17 cellular contexts compared by ENCODE assay signal in the genomic region with DNA sequence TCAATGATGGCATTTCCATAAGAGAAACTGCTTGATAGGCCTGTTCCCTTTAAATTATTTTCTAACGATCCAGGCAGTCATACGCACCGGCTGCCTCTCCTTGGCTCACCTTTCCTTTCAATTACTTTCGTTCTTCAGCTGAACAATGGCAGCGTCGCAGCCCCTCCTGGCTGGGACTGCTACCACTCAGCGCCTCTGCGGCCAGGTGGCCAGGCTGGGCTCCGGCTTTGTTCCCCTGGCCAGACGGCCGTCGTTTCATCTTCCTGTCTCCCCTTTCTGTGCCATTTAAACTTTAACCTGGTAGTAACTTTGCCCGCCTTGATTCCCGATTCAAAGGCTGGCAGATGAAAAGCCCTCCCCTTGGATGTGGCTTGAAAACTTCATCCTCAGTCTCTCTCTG.
DNase-seq lines count a peak whose midpoint lies in the region; ATAC-seq, FAIRE-seq and TF ChIP-seq lines count a peak whose summit lies in the region.
"Had no signal": no experiment of that assay in that cellular context is flagged by ENCODE, and none has a peak within 500 bp of the region (broad histone marks: within the 10 kb centered on the region; RNA-seq: fewer than 3 reads in every experiment).

No MANE protein-coding gene starts in this region.

- H3K27ac Mint-ChIP-seq in type B pancreatic cell, result no peak overlapping the region
- no peak overlapping the region for H3K27ac Mint-ChIP-seq in Calu3 (ENCODE audit: unreplicated experiment)
- H3K27ac Mint-ChIP-seq: B cell; dendritic cell treated with granulocyte-macrophage colony-stimulating factor and Interleukin-4, amounts not matched to agents 40 ng/mL and 50 ng/mL, for 4 days had no signal

- H3K9me3 Mint-ChIP-seq in type B pancreatic cell (no peaks in the 10 kb centered on the region), Calu3 (ENCODE audit: low read depth, unreplicated experiment) (no peaks in the 10 kb centered on the region)
- H3K9me3 Mint-ChIP-seq: dendritic cell treated with granulocyte-macrophage colony-stimulating factor and Interleukin-4, amounts not matched to agents 40 ng/mL and 50 ng/mL, for 4 days had no signal

- H3K4me1 Mint-ChIP-seq in type B pancreatic cell (ENCODE audit: unreplicated experiment) (peaks cover 5% of the 10 kb centered on the region), Calu3 (ENCODE audit: low read depth, unreplicated experiment) (no peaks in the 10 kb centered on the region)
- H3K4me1 Mint-ChIP-seq: B cell had no signal

- no peaks in the 10 kb centered on the region for H3K9me3 ChIP-seq in heart left ventricle
- no peaks in the 10 kb centered on the region for H3K9me3 ChIP-seq in kidney (ENCODE audit: control insufficient read depth in 1 of 2, low read length in 2 of 2)
- H3K9me3 ChIP-seq: esophagus muscularis mucosa, thoracic aorta had no signal

- H3K36me3 Mint-ChIP-seq in type B pancreatic cell (no peaks in the 10 kb centered on the region), Calu3 (ENCODE audit: insufficient read depth, unreplicated experiment) (no peaks in the 10 kb centered on the region)

- DNase-seq in heart left ventricle (no peak), Right ventricle myocardium superior (no peak), RPMI8226 (peak; percentile 23), kidney (no peak), type B pancreatic cell (ENCODE audit: extremely low spot score, unreplicated experiment) (no peak), brain microvascular endothelial cell (no peak), Calu3 (no peak), SHP77 treated with DMSO at 0.1 percent for 48 hours (lab: John Stamatoyannopoulos, UW) (no peak)
- DNase-seq: activated gamma-delta T cell, NCI-H1048, NCI-H526 treated with DMSO at 0.1 percent for 48 hours, WERI-Rb-1 had no signal

- H3K27ac ChIP-seq in heart left ventricle (peak overlapping the region in 11 of 12 donors; percentile 4 to 87 (median 69)), kidney (ENCODE audit: low read depth in 2 of 2, low read length in 2 of 2) (no peak overlapping the region), brain microvascular endothelial cell (no peak overlapping the region)
- H3K27ac ChIP-seq: thoracic aorta, WERI-Rb-1 had no signal

- FAIRE-seq in kidney (lab: Jason Lieb, UNC), result no peak

- no TSS peak for BruUV-seq in Calu3 (replicated peaks; lab: Mats Ljungman, UMichigan)

- CTCF ChIA-PET in Calu3 (lab: Charles Lee), result no interaction called here

- H3K4me3 Mint-ChIP-seq in type B pancreatic cell, result peak overlapping the region; percentile 49
- no peak overlapping the region for H3K4me3 Mint-ChIP-seq in Calu3 (ENCODE audit: low read depth, unreplicated experiment)
- H3K4me3 Mint-ChIP-seq: B cell; dendritic cell treated with granulocyte-macrophage colony-stimulating factor and Interleukin-4, amounts not matched to agents 40 ng/mL and 50 ng/mL, for 4 days had no signal

- H3K27me3 Mint-ChIP-seq in type B pancreatic cell (peaks cover 15% of the 10 kb centered on the region), Calu3 (ENCODE audit: unreplicated experiment) (peaks cover 60% of the 10 kb centered on the region)

- WGBS in heart left ventricle, 4 donors, result 39 to 45% (median 42%) methylated on average over 14 of the region's 14 CpGs

- TF ChIP-seq CTCF in heart left ventricle (IDR thresholded peaks at IDR 0.05) (peak in 1 of 12 donors; percentile 17), kidney (IDR thresholded peaks at IDR 0.05; ENCODE audit: borderline replicate concordance, extremely low read depth, insufficient read depth) (no peak), type B pancreatic cell (conservative IDR thresholded peaks at IDR 0.05) (no peak), brain microvascular endothelial cell (IDR thresholded peaks at IDR 0.05; ENCODE audit: low read depth, low read length, missing control alignments) (no peak), Calu3 (IDR thresholded peaks at IDR 0.05; ENCODE audit: unreplicated experiment) (no peak)

- in situ Hi-C loops in brain microvascular endothelial cell (cut with HindIII; ENCODE audit: low pct_ligation_motif_present, low sequenced_read_pairs), result no loop called here

- no peak overlapping the region for H3K9ac ChIP-seq in kidney (ENCODE audit: low read length in 2 of 2)

- peaks cover 0 to 19% (median 4%) of the 10 kb centered on the region in 12 donors for H3K4me1 ChIP-seq in heart left ventricle
- no peaks in the 10 kb centered on the region for H3K4me1 ChIP-seq in kidney (ENCODE audit: control insufficient read depth in 1 of 2, insufficient read depth in 1 of 2, low read depth in 1 of 2, low read length in 2 of 2)
- H3K4me1 ChIP-seq: esophagus muscularis mucosa had no signal

- no peak for TF ChIP-seq POLR2A in heart left ventricle (IDR thresholded peaks at IDR 0.05)

- H3K27me3 ChIP-seq in heart left ventricle (peaks cover 0 to 15% (median 0%) of the 10 kb centered on the region in 9 donors), brain microvascular endothelial cell (replicated peaks) (no peaks in the 10 kb centered on the region)

- peak overlapping the region in 8 of 12 donors; percentile 8 to 33 (median 26) for H3K4me3 ChIP-seq in heart left ventricle
- peak overlapping the region; percentile 14 to 49 for H3K4me3 ChIP-seq in kidney (ENCODE audit: low read length in 2 of 2)
- no peak overlapping the region for H3K4me3 ChIP-seq in brain microvascular endothelial cell (ENCODE audit: low read depth, low read length)
- H3K4me3 ChIP-seq: thoracic aorta had no signal

- ATAC-seq in heart left ventricle (peak in 1 of 4 donors; percentile 83), Right ventricle myocardium superior (ENCODE audit: poor library complexity) (no peak)
- ATAC-seq: sciatic nerve had no signal

- H3K36me3 ChIP-seq in heart left ventricle (no peaks in the 10 kb centered on the region), kidney (ENCODE audit: control insufficient read depth in 1 of 2, insufficient read depth in 2 of 2, low read length in 2 of 2) (no peaks in the 10 kb centered on the region), brain microvascular endothelial cell (replicated peaks) (no peaks in the 10 kb centered on the region)
- H3K36me3 ChIP-seq: esophagus muscularis mucosa, thoracic aorta, WERI-Rb-1 had no signal

- intact Hi-C loops in heart left ventricle (cut with DNase I), result no loop called here
- intact Hi-C loops in Right ventricle myocardium superior (cut with DNase I), result no loop called here
- intact Hi-C loops in kidney (cut with DNase I), result no loop called here
- intact Hi-C loops in Calu3 (cut with micrococcal nuclease; ENCODE audit: unreplicated experiment), result no loop called here

Comparison
In these comparisons a context has a peak if more than half of its experiments do, and no peak if none do; other contexts are left out.
1. H3K27ac ChIP-seq: peak in heart left ventricle (11 of 12); none in kidney (0 of 2) and brain microvascular endothelial cell (single experiment).